ENCODE assay signal across 1 cellular context in genomic region chr11:16605440-16605970, GRCh38.
TF ChIP-seq lines count a peak whose summit lies in the region.

No MANE protein-coding gene starts in this region.

TF ChIP-seq in HEK293, 187 proteins besides CTCF, POLR2A, EP300 and RAD21 (continued from another document):
- no peak for TF ChIP-seq ZNF148 (tag by site-specific recombination; IDR thresholded peaks at IDR 0.05; ENCODE audit: borderline replicate concordance)
- TF ChIP-seq ZNF777 (tag by site-specific recombination; IDR thresholded peaks at IDR 0.05; ENCODE audit: borderline replicate concordance): 0 out of 2 replicates have a peak, but pooled peaks have one; percentile 17
- 0 out of 2 replicates have a peak, but pooled peaks have one; percentile 20 for TF ChIP-seq ZFP37 (tag by site-specific recombination; IDR thresholded peaks at IDR 0.05)
- TF ChIP-seq PRDM4 (tag by site-specific recombination; IDR thresholded peaks at IDR 0.05): peak; percentile 75
- peak; percentile 38; the same call in 1 of the 2 replicates for TF ChIP-seq ZBTB10 (tag by site-specific recombination; IDR thresholded peaks at IDR 0.05)
- peak; percentile 49 for TF ChIP-seq PATZ1 (tag by site-specific recombination; IDR thresholded peaks at IDR 0.05)
- TF ChIP-seq SP2 (tag by site-specific recombination; IDR thresholded peaks at IDR 0.05): peak; percentile 4; the same call in 1 of the 2 replicates
- TF ChIP-seq ZBTB11 (tag by site-specific recombination; conservative IDR thresholded peaks at IDR 0.05; ENCODE audit: low read depth): 0 out of 2 replicates have a peak, but pooled peaks have one; percentile 12
